In genomic region chr2:14301331-14301730, GRCh38 we compare ENCODE assay signal across 23 cellular contexts.
DNase-seq lines count a peak whose midpoint lies in the region; ATAC-seq and TF ChIP-seq lines count a peak whose summit lies in the region.
"Had no signal": no experiment of that assay in that cellular context is flagged by ENCODE, and none has a peak within 500 bp of the region (broad histone marks: within the 10 kb centered on the region; RNA-seq: fewer than 3 reads in every experiment).

No MANE protein-coding gene starts in this region.

- no peak for ATAC-seq in T-helper 17 cell
- ATAC-seq: Panc1 had no signal

- intact Hi-C loops in CD14-positive monocyte (cut with micrococcal nuclease) = no loop called here

- H3K27me3 Mint-ChIP-seq in neural progenitor cell (ENCODE audit: insufficient read depth, low read depth) = no peaks in the 10 kb centered on the region
- H3K27me3 Mint-ChIP-seq in T-helper 17 cell = no peaks in the 10 kb centered on the region
- no peaks in the 10 kb centered on the region for H3K27me3 Mint-ChIP-seq in CD14-positive monocyte (ENCODE audit: low read depth in 3 of 3)
- H3K27me3 Mint-ChIP-seq: CD4-positive, CD25-positive, alpha-beta regulatory T cell; IgD-negative memory B cell had no signal

- H3K9me3 Mint-ChIP-seq in neural progenitor cell = no peaks in the 10 kb centered on the region
- H3K9me3 Mint-ChIP-seq in CD14-positive monocyte = peaks cover 0 to 6% (median 0%) of the 10 kb centered on the region in 7 donors

- peaks cover 8% of the 10 kb centered on the region for H3K4me1 Mint-ChIP-seq in neural progenitor cell
- no peaks in the 10 kb centered on the region for H3K4me1 Mint-ChIP-seq in T-helper 17 cell
- H3K4me1 Mint-ChIP-seq in CD14-positive monocyte = no peaks in the 10 kb centered on the region
- H3K4me1 Mint-ChIP-seq: CD4-positive, CD25-positive, alpha-beta regulatory T cell; IgD-negative memory B cell had no signal

- no peak overlapping the region for H3K27ac Mint-ChIP-seq in neural progenitor cell
- no peak overlapping the region for H3K27ac Mint-ChIP-seq in T-helper 17 cell
- H3K27ac Mint-ChIP-seq in CD14-positive monocyte = no peak overlapping the region
- H3K27ac Mint-ChIP-seq: CD4-positive, CD25-positive, alpha-beta regulatory T cell; HFFc6; IgD-negative memory B cell had no signal

- no peaks in the 10 kb centered on the region for H3F3A ChIP-seq in neural progenitor cell (ENCODE audit: low read depth)

- TF ChIP-seq CTCF in astrocyte of the spinal cord (IDR thresholded peaks at IDR 0.05; ENCODE audit: low read depth, low read length) (no peak), neural progenitor cell (IDR thresholded peaks at IDR 0.05) (no peak), CD14-positive monocyte (IDR thresholded peaks at IDR 0.05) (no peak)

- H3K9ac ChIP-seq in neural progenitor cell = no peak overlapping the region
- H3K9ac ChIP-seq: KMS-11 had no signal

- H4K20me1 ChIP-seq in neural progenitor cell (ENCODE audit: low read depth) = no peaks in the 10 kb centered on the region

- H3K36me3 ChIP-seq in neural progenitor cell = no peaks in the 10 kb centered on the region
- H3K36me3 ChIP-seq: HAP-1 had no signal

- peaks cover 4% of the 10 kb centered on the region for H3K4me1 ChIP-seq in neural progenitor cell
- H3K4me1 ChIP-seq: HAP-1 had no signal

- H3K4me3 Mint-ChIP-seq in neural progenitor cell = no peak overlapping the region
- no peak overlapping the region for H3K4me3 Mint-ChIP-seq in T-helper 17 cell
- no peak overlapping the region for H3K4me3 Mint-ChIP-seq in CD14-positive monocyte
- H3K4me3 Mint-ChIP-seq: CD4-positive, CD25-positive, alpha-beta regulatory T cell; HFFc6; IgD-negative memory B cell had no signal

- in situ Hi-C loops in astrocyte of the spinal cord (cut with HindIII; ENCODE audit: low sequenced_read_pairs) = no loop called here

- H3K36me3 Mint-ChIP-seq in neural progenitor cell (no peaks in the 10 kb centered on the region), T-helper 17 cell (ENCODE audit: low read depth) (no peaks in the 10 kb centered on the region), CD14-positive monocyte (no peaks in the 10 kb centered on the region)
- H3K36me3 Mint-ChIP-seq: CD4-positive, CD25-positive, alpha-beta regulatory T cell; IgD-negative memory B cell had no signal

- peak overlapping the region; percentile 6 for H3K4me2 ChIP-seq in neural progenitor cell
- H3K4me2 ChIP-seq: KMS-11 had no signal

- no peak overlapping the region for H3K4me3 ChIP-seq in astrocyte of the spinal cord (ENCODE audit: low read depth, low read length)
- H3K4me3 ChIP-seq in neural progenitor cell = no peak overlapping the region
- H3K4me3 ChIP-seq: HAP-1 had no signal

- H3K27ac ChIP-seq in neural progenitor cell = peak overlapping the region; percentile 66
- H3K27ac ChIP-seq: 22Rv1, HL-60, KMS-11, RWPE1 had no signal

- H2AFZ ChIP-seq in neural progenitor cell (replicated peaks) = peak overlapping the region; percentile 19

- no peaks in the 10 kb centered on the region for H3K27me3 ChIP-seq in neural progenitor cell

- DNase-seq in AG20443 (ENCODE audit: low spot score) (peak; percentile 16), astrocyte of the spinal cord (ENCODE audit: low read depth, low spot score) (peak; percentile 13), iPS DF 19.7 (ENCODE audit: low read depth, low spot score) (peak; percentile 23), neural progenitor cell (ENCODE audit: low spot score) (peak; percentile 67), T-helper 17 cell (no peak), CD14-positive monocyte (ENCODE audit: low spot score) (no peak)
- DNase-seq in stimulated activated CD4-positive, alpha-beta T cell treated with anti-CD3 and anti-CD28 coated beads, Interleukin-4, amount 100 ng/mL, for 24 hours = no peak
- no peak for DNase-seq in activated CD4-positive, alpha-beta T cell treated with anti-CD3 and anti-CD28 coated beads, Interleukin-2, amount 50 U/mL, for 1 hour
- DNase-seq: CD4-positive, CD25-positive, alpha-beta regulatory T cell; DMS53; HFFc6; MM.1S; NCI-H2029; NCI-H2227 treated with DMSO at 0.1 percent for 48 hours; NCI-H526 treated with DMSO at 0.1 percent for 48 hours; SHP77 had no signal

- H3K79me2 ChIP-seq in neural progenitor cell (ENCODE audit: low read depth) = no peaks in the 10 kb centered on the region

- H3K9me3 ChIP-seq in neural progenitor cell (ENCODE audit: low read depth) (no peaks in the 10 kb centered on the region), T-helper 17 cell (ENCODE audit: control insufficient read depth, low read length, poor library complexity, severe bottlenecking) (peaks cover 2% of the 10 kb centered on the region)
- H3K9me3 ChIP-seq: HAP-1 had no signal

Comparison
In these comparisons a context has a peak if more than half of its experiments do, and no peak if none do; other contexts are left out.
1. DNase-seq: peak in AG20443 (single experiment), astrocyte of the spinal cord (single experiment), iPS DF 19.7 (single experiment) and neural progenitor cell (single experiment); none in T-helper 17 cell (0 of 3), stimulated activated CD4-positive, alpha-beta T cell treated with anti-CD3 and anti-CD28 coated beads, Interleukin-4, amount 100 ng/mL, for 24 hours (single experiment), CD14-positive monocyte (single experiment) and activated CD4-positive, alpha-beta T cell treated with anti-CD3 and anti-CD28 coated beads, Interleukin-2, amount 50 U/mL, for 1 hour (single experiment).